1 cellular context compared by ENCODE assay signal in genomic region chr12:31478425-31478824, GRCh38.
TF ChIP-seq lines count a peak whose summit lies in the region.

No MANE protein-coding gene starts in this region.

TF ChIP-seq in GM12878, 131 proteins besides CTCF, POLR2A, EP300 and RAD21 (continued from another document):
- TF ChIP-seq ZNF687 (IDR thresholded peaks at IDR 0.05) (no peak), TCF7 (IDR thresholded peaks at IDR 0.05; ENCODE audit: borderline replicate concordance) (no peak), NFYA (IDR thresholded peaks at IDR 0.05; ENCODE audit: borderline replicate concordance, low read depth, low read length) (no peak), ATF3 (IDR thresholded peaks at IDR 0.05; ENCODE audit: borderline replicate concordance, extremely low read depth, low read depth, low read length) (no peak), BRCA1 (IDR thresholded peaks at IDR 0.05; ENCODE audit: low read depth, low read length) (no peak), NR2C1 (IDR thresholded peaks at IDR 0.05) (no peak), KDM1A (IDR thresholded peaks at IDR 0.05; ENCODE audit: borderline replicate concordance) (no peak), SP1 (IDR thresholded peaks at IDR 0.05; ENCODE audit: low read depth, low read length) (no peak), SMC3 (IDR thresholded peaks at IDR 0.05; ENCODE audit: borderline replicate concordance, low read length) (no peak)
